Comparison of ENCODE assay signal across 33 cellular contexts in the genomic region with DNA sequence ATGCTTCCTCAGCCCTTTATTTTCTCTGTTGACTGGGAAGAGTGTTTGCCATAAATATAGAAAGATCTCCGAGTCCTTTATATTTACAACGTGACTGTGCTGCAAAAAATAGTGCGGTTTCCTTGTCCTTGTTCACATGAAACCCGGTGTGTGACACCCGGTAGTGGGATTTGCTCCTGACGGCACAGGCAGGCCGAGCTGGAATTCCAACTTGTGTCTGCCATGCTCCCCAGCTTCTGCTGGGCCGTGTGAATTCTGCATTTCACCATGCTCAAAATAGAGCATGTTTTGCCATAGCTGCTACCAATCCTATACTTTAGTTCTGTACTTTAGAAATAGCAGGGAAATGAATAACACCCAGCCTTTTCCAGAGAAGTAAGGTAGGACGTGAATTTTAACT.
DNase-seq lines count a peak whose midpoint lies in the region; FAIRE-seq and TF ChIP-seq lines count a peak whose summit lies in the region.
"Had no signal": no experiment of that assay in that cellular context is flagged by ENCODE, and none has a peak within 500 bp of the region (broad histone marks: within the 10 kb centered on the region; RNA-seq: fewer than 3 reads in every experiment).

No MANE protein-coding gene starts in this region.

- H4K8ac ChIP-seq in H1 (ENCODE audit: extremely low read depth, insufficient read depth, low read length) (no peak overlapping the region), neuronal stem cell (ENCODE audit: low read depth, low read length) (no peak overlapping the region)

- H3K18ac ChIP-seq in H1 (ENCODE audit: extremely low read depth, low read length), result no peak overlapping the region
- peak overlapping the region; percentile 40 for H3K18ac ChIP-seq in neuronal stem cell (ENCODE audit: low read length)

- no peaks in the 10 kb centered on the region for H3K36me3 ChIP-seq in H1 (ENCODE audit: control insufficient read depth in 2 of 4, insufficient read depth in 4 of 4, low read length in 3 of 4)
- H3K36me3 ChIP-seq in neuronal stem cell (replicated peaks in 1 of 2; ENCODE audit: control insufficient read depth in 2 of 2, insufficient read depth in 2 of 2, low read length in 2 of 2), result no peaks in the 10 kb centered on the region
- no peaks in the 10 kb centered on the region for H3K36me3 ChIP-seq in hepatocyte (replicated peaks; ENCODE audit: insufficient read depth, low read depth)
- H3K36me3 ChIP-seq: BE2C; BLaER1; BLaER1 treated with 17β-estradiol and CSF1 and Interleukin-3, amounts not matched to agents 10 nM and 100 nM had no signal

- H3K23ac ChIP-seq in H1 (ENCODE audit: insufficient read length), result no peak overlapping the region
- no peak overlapping the region for H3K23ac ChIP-seq in neuronal stem cell (ENCODE audit: low read depth, low read length, poor library complexity)

- no peak overlapping the region for H3K4me3 ChIP-seq in H1 (ENCODE audit: extremely low read depth in 1 of 4, insufficient read depth in 2 of 4, low read depth in 3 of 4, low read length in 4 of 4)
- no peak overlapping the region for H3K4me3 ChIP-seq in neuronal stem cell (ENCODE audit: low read length in 2 of 2)
- no peak overlapping the region for H3K4me3 ChIP-seq in hepatocyte
- H3K4me3 ChIP-seq: A549; BLaER1; BLaER1 treated with 17β-estradiol and CSF1 and Interleukin-3, amounts not matched to agents 10 nM and 100 nM had no signal

- no peak for TF ChIP-seq RAD21 in H1 (IDR thresholded peaks at IDR 0.05 in 1 of 2, conservative IDR thresholded peaks at IDR 0.05 in 1 of 2; ENCODE audit: low read depth in 2 of 2, low read length in 2 of 2)

- no peak for TF ChIP-seq POLR2A in H1 (IDR thresholded peaks at IDR 0.05; ENCODE audit: control extremely low read depth in 1 of 2, low read depth in 2 of 2, low read length in 2 of 2)

- no peak for FAIRE-seq in H1 (lab: Jason Lieb, UNC)
- FAIRE-seq: A204.1, A549, D721Med had no signal

- H3K27ac ChIP-seq in angular gyrus (ENCODE audit: low read depth, low read length), result peak overlapping the region; percentile 57
- no peak overlapping the region for H3K27ac ChIP-seq in H1 (ENCODE audit: low read depth, low read length)
- no peak overlapping the region for H3K27ac ChIP-seq in neuronal stem cell (replicated peaks; ENCODE audit: low read length)
- no peak overlapping the region for H3K27ac ChIP-seq in hepatocyte
- H3K27ac ChIP-seq: 22Rv1; A549; BLaER1; BLaER1 treated with 17β-estradiol and CSF1 and Interleukin-3, amounts not matched to agents 10 nM and 100 nM; C4-2B had no signal

- H2AFZ ChIP-seq in H1 (ENCODE audit: low read length) (peak overlapping the region; percentile 29; the same call in 1 of the 2 replicates), neuronal stem cell (ENCODE audit: low read length) (no peak overlapping the region), hepatocyte (no peak overlapping the region)

- CTCF ChIA-PET in H1 (lab: Charles Lee; ENCODE audit: partially characterized antibody), result interaction anchor here (0.9 to 1.7 kb wide), 4 partner anchors 9 to 118 kb away, joined by 3 to 5 read pairs (median 4); no protein-coding TSS in a partner anchor

- H4K20me1 ChIP-seq in H1 (replicated peaks in 1 of 2; ENCODE audit: control insufficient read depth in 1 of 2, insufficient read depth in 2 of 2, low read length in 2 of 2), result no peaks in the 10 kb centered on the region
- H4K20me1 ChIP-seq in hepatocyte (ENCODE audit: insufficient read depth, poor library complexity, severe bottlenecking), result no peaks in the 10 kb centered on the region
- H4K20me1 ChIP-seq: BLaER1; BLaER1 treated with 17β-estradiol and CSF1 and Interleukin-3, amounts not matched to agents 10 nM and 100 nM had no signal

- peaks cover 0 to 3% (median 2%) of the 10 kb centered on the region in 4 experiments; a peak in 3 of 7 replicates for H3K4me1 ChIP-seq in H1 (replicated peaks in 1 of 4; ENCODE audit: control insufficient read depth in 3 of 4, insufficient read depth in 4 of 4, low read length in 3 of 4)
- H3K4me1 ChIP-seq in neuronal stem cell (ENCODE audit: control insufficient read depth in 2 of 2, insufficient read depth in 1 of 2, low read depth in 1 of 2, low read length in 2 of 2), result no peaks in the 10 kb centered on the region
- peaks cover 3% of the 10 kb centered on the region for H3K4me1 ChIP-seq in hepatocyte (ENCODE audit: insufficient read depth)
- H3K4me1 ChIP-seq: BE2C had no signal

- H2BK15ac ChIP-seq in H1 (ENCODE audit: low read length) (no peak overlapping the region), neuronal stem cell (ENCODE audit: low read length) (no peak overlapping the region)

- WGBS in H1 (ENCODE audit: extremely low coverage in 1 of 2, insufficient coverage in 1 of 2, insufficient read length in 1 of 2, insufficient replicate concordance in 2 of 2, low coverage in 1 of 2, low lambda C conversion rate in 2 of 2, missing lambda C conversion rate in 1 of 2), 2 experiments, result 76% methylated on average over 9 of the region's 9 CpGs; no CpG with 5 or more reads in 1 of the 2 experiments
- WGBS in neuronal stem cell (ENCODE audit: extremely low coverage in 2 of 2, insufficient read length in 2 of 2, insufficient replicate concordance in 1 of 2), 2 donors, result no CpG with 5 or more reads among the region's 9 CpGs
- WGBS in hepatocyte (ENCODE audit: low lambda C conversion rate, missing lambda C conversion rate), result 77% methylated on average over 9 of the region's 9 CpGs

- H3K23me2 ChIP-seq in H1 (ENCODE audit: low read depth, low read length), result no peaks in the 10 kb centered on the region

- H2BK20ac ChIP-seq in H1 (ENCODE audit: low read length), result no peak overlapping the region

- POLR2A ChIA-PET in H1 (lab: Charles Lee; ENCODE audit: partially characterized antibody), result no interaction called here

- H3K4me2 ChIP-seq in H1 (ENCODE audit: insufficient read depth in 1 of 2, low read depth in 2 of 2, low read length in 2 of 2), result no peak overlapping the region
- H3K4me2 ChIP-seq in neuronal stem cell (ENCODE audit: insufficient read depth, low read length, poor library complexity, severe bottlenecking), result no peak overlapping the region
- no peak overlapping the region for H3K4me2 ChIP-seq in hepatocyte
- H3K4me2 ChIP-seq: A549; BLaER1; BLaER1 treated with 17β-estradiol and CSF1 and Interleukin-3, amounts not matched to agents 10 nM and 100 nM had no signal

- DNase-seq in H1 (ENCODE audit: low read depth in 1 of 2, low spot score in 2 of 2) (no peak), neuronal stem cell (ENCODE audit: low spot score) (no peak), SHP77 treated with DMSO at 0.1 percent for 48 hours (lab: John Stamatoyannopoulos, UW) (no peak), hepatocyte (ENCODE audit: low spot score) (no peak)
- no peak for DNase-seq in activated naive CD4-positive, alpha-beta T cell (lab: John Stamatoyannopoulos, UW)
- DNase-seq: 8988T; ACHN; AML-193; BE2C; C1 segment of cervical spinal cord; Caco-2; Calu3; CD4-positive, alpha-beta memory T cell; CD4-positive, alpha-beta T cell; CD4-positive, CD25-positive, alpha-beta regulatory T cell; CD8-positive, alpha-beta memory T cell; CD8-positive, alpha-beta T cell; COR-L47; DMS 273 treated with DMSO at 0.1 percent for 48 hours; DMS153; DMS53; DMS79; DMS79 treated with DMSO at 0.1 percent for 48 hours; DND-41; EL had no signal

- H3K9me3 ChIP-seq in H1 (ENCODE audit: insufficient read depth in 2 of 2, low read depth in 1 of 2, low read length in 1 of 2) (no peaks in the 10 kb centered on the region), neuronal stem cell (replicated peaks in 1 of 2; ENCODE audit: control insufficient read depth in 2 of 2, insufficient read depth in 1 of 2, low read depth in 1 of 2, low read length in 2 of 2) (no peaks in the 10 kb centered on the region), hepatocyte (ENCODE audit: low read depth) (no peaks in the 10 kb centered on the region)
- H3K9me3 ChIP-seq: A549; BE2C; BLaER1; BLaER1 treated with 17β-estradiol and CSF1 and Interleukin-3, amounts not matched to agents 10 nM and 100 nM; Caco-2 had no signal

- no peaks in the 10 kb centered on the region for H3K27me3 ChIP-seq in H1 (replicated peaks in 1 of 4; ENCODE audit: control insufficient read depth in 3 of 4, extremely low read depth in 1 of 4, insufficient read depth in 3 of 4, low read length in 3 of 4)
- H3K27me3 ChIP-seq in neuronal stem cell (ENCODE audit: control insufficient read depth in 3 of 3, insufficient read depth in 3 of 3, low read depth in 1 of 3, low read length in 3 of 3), result no peaks in the 10 kb centered on the region
- H3K27me3 ChIP-seq in hepatocyte, result no peaks in the 10 kb centered on the region
- H3K27me3 ChIP-seq: BLaER1; BLaER1 treated with 17β-estradiol and CSF1 and Interleukin-3, amounts not matched to agents 10 nM and 100 nM had no signal

- TF ChIP-seq CTCF in H1 (IDR thresholded peaks at IDR 0.05; ENCODE audit: control extremely low read depth in 1 of 3, insufficient read depth in 1 of 3, low read depth in 1 of 3, low read length in 3 of 3) (no peak), hepatocyte (IDR thresholded peaks at IDR 0.05; ENCODE audit: poor library complexity) (no peak)

- H2BK5ac ChIP-seq in H1 (ENCODE audit: low read depth, low read length) (no peak overlapping the region), neuronal stem cell (ENCODE audit: low read length) (no peak overlapping the region)

- no peaks in the 10 kb centered on the region for H3K9me2 ChIP-seq in hepatocyte (replicated peaks; ENCODE audit: insufficient read depth)

- H3K79me2 ChIP-seq in H1 (ENCODE audit: control insufficient read depth in 1 of 2, insufficient read depth in 2 of 2, low read length in 2 of 2) (no peaks in the 10 kb centered on the region), hepatocyte (no peaks in the 10 kb centered on the region)

- H3K79me1 ChIP-seq in H1 (ENCODE audit: low read depth, low read length) (no peaks in the 10 kb centered on the region), neuronal stem cell (ENCODE audit: low read depth, low read length) (no peaks in the 10 kb centered on the region)

- H3K9ac ChIP-seq in H1 (replicated peaks in 1 of 4; ENCODE audit: extremely low read depth in 1 of 4, low read depth in 3 of 4, low read length in 3 of 4) (no peak overlapping the region), neuronal stem cell (ENCODE audit: low read depth, low read length, poor library complexity) (no peak overlapping the region)
- H3K9ac ChIP-seq: BLaER1; BLaER1 treated with 17β-estradiol and CSF1 and Interleukin-3, amounts not matched to agents 10 nM and 100 nM had no signal

- H3K56ac ChIP-seq in H1 (replicated peaks; ENCODE audit: insufficient read length, low read depth, low read length), result no peak overlapping the region

- H2BK120ac ChIP-seq in H1 (replicated peaks; ENCODE audit: low read depth, low read length) (no peak overlapping the region), neuronal stem cell (ENCODE audit: low read depth, low read length) (no peak overlapping the region)

- TF ChIP-seq EP300 in H1 (IDR thresholded peaks at IDR 0.05; ENCODE audit: borderline replicate concordance in 1 of 2, low read depth in 2 of 2, low read length in 2 of 2), result no peak

- no peak overlapping the region for H4K91ac ChIP-seq in H1 (replicated peaks; ENCODE audit: insufficient read length, low read length)
- H4K91ac ChIP-seq in neuronal stem cell (ENCODE audit: low read depth, low read length, poor library complexity), result no peak overlapping the region

- H4K5ac ChIP-seq in H1 (ENCODE audit: insufficient read length, low read depth, low read length), result no peak overlapping the region

- H3K14ac ChIP-seq in H1 (ENCODE audit: insufficient read length), result no peak overlapping the region
- H3K14ac ChIP-seq in neuronal stem cell (ENCODE audit: low read length), result no peak overlapping the region

- H3K4ac ChIP-seq in H1 (replicated peaks; ENCODE audit: insufficient read length, low read depth, low read length), result no peak overlapping the region
- H3K4ac ChIP-seq in neuronal stem cell (ENCODE audit: low read length), result no peak overlapping the region

- no peak overlapping the region for H2BK12ac ChIP-seq in H1 (ENCODE audit: low read depth, low read length)
- H2BK12ac ChIP-seq in neuronal stem cell (ENCODE audit: low read length), result no peak overlapping the region

- H2AK5ac ChIP-seq in H1 (ENCODE audit: low read depth, low read length) (no peak overlapping the region), neuronal stem cell (ENCODE audit: low read depth, low read length) (no peak overlapping the region)
